27 cellular contexts compared by ENCODE assay signal in the genomic region with DNA sequence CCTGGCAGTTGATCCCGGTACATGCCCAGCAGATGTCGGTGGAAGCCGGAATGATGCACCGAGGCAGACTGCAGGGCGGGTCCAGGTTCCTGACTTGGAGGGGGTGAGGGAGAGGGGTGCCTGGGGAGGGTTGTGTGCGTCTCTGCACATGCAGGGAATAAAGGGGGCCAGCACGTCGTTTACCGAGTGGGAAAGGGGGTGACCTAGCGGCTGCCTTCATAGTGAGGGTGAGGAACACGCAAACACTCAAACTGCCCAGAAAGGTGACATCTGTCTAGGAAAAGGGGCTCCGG.
"Had no signal": no experiment of that assay in that cellular context is flagged by ENCODE, and none has a peak within 500 bp of the region (broad histone marks: within the 10 kb centered on the region; RNA-seq: fewer than 3 reads in every experiment).

No MANE protein-coding gene starts in this region.

- H3K27ac ChIP-seq: PC-9, RWPE1, VCaP had no signal

- H3K4me3 ChIP-seq: K562, PC-9 had no signal

- H3K4me2 ChIP-seq: PC-9 had no signal

- DNase-seq: activated B cell treated with CpG ODN at 0.5 μM for 24 hours; activated CD4-positive, alpha-beta memory T cell treated with anti-CD3 and anti-CD28 coated beads for 36 hours; activated CD4-positive, alpha-beta T cell treated with anti-CD3 and anti-CD28 coated beads for 4 hours; activated CD4-positive, alpha-beta T cell treated with anti-CD3 and anti-CD28 coated beads, Interleukin-2, amount 50 U/mL, for 1 hour; activated CD4-positive, CD25-positive, alpha-beta regulatory T cell treated with anti-CD3 and anti-CD28 coated beads, Interleukin-2, amount 50 U/mL, for 72 hours; activated effector memory CD4-positive, alpha-beta T cell treated with Interleukin-2 at 50 U/mL for 16 hours; activated naive CD4-positive, alpha-beta T cell treated with anti-CD3 and anti-CD28 coated beads, Interleukin-2, amount 10 ng/mL, durations not matched to agents 7 days and 5 days; activated naive CD8-positive, alpha-beta T cell treated with anti-CD3 and anti-CD28 coated beads, Interleukin-2, amount 50 U/mL, for 24 hours; activated T-cell treated with anti-CD3 and anti-CD28 coated beads for 4 hours; activated T-cell treated with anti-CD3 and anti-CD28 coated beads, Interleukin-2, amount 50 U/mL, for 4 hours; anterior cingulate cortex; caudate nucleus; cerebellar nuclear complex; NCI-H1092 treated with DMSO at 0.1 percent for 48 hours; NCI-H187 treated with DMSO at 0.1 percent for 48 hours; NCI-H2227 treated with DMSO at 0.1 percent for 48 hours; NCI-H446; NCI-H526 treated with DMSO at 0.1 percent for 48 hours; NK-92 treated with Interleukin-12 subunit alpha and Interleukin-12 subunit beta, amount 100 ng/mL, for 24 hours; PC-9; SW 1271; T-helper 1 cell; T-helper 2 cell; T-helper 9 cell had no signal

- H2AFZ ChIP-seq: PC-9 had no signal
